ENCODE assay signal across 1 cellular context in genomic region chr10:97463363-97464132, GRCh38.
TF ChIP-seq lines count a peak whose summit lies in the region.

No MANE protein-coding gene starts in this region.

TF ChIP-seq in GM23338, 12 proteins besides CTCF, POLR2A, EP300 and RAD21 (continued from another document):
- TF ChIP-seq ZNF462 (CRISPR knock-in tag; IDR thresholded peaks at IDR 0.05) (no peak), POLR2AphosphoS5 (IDR thresholded peaks at IDR 0.05; ENCODE audit: low read depth) (no peak), EZH2phosphoT487 (IDR thresholded peaks at IDR 0.05; ENCODE audit: unreplicated experiment) (no peak), CREB1 (CRISPR knock-in tag; IDR thresholded peaks at IDR 0.05; ENCODE audit: low read depth) (no peak), REST (IDR thresholded peaks at IDR 0.05; ENCODE audit: unreplicated experiment) (no peak), ZNF114 (CRISPR knock-in tag; IDR thresholded peaks at IDR 0.05) (no peak)
